In the genomic region with DNA sequence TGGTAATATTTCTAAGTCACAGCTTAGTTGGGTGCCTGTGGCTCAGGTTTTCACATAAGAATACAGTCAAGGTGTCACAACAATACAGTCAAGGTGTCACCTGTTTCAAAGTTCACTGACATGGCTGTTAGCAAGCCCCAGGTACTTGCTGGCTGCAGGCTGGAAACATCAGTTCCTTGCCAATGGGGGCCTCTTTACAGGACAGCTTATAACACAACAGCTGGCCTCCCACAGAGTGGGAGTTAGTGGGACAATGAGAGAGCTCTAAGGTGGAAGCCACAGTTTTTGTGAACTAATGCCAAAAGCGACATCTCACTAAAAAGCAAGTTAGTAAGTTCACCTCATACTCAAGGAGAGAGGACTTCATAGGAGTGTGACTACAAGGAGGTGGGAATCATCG, we compare ENCODE assay signal across 25 cellular contexts. TPM values are rescaled to one million over a fixed set of nuclear protein-coding genes. Genes with fewer than 3 reads are reported as not detected.
DNase-seq lines count a peak whose midpoint lies in the region; TF ChIP-seq lines count a peak whose summit lies in the region.
"Had no signal": no experiment of that assay in that cellular context is flagged by ENCODE, and none has a peak within 500 bp of the region (broad histone marks: within the 10 kb centered on the region; RNA-seq: fewer than 3 reads in every experiment).

No MANE protein-coding gene starts in this region.

- 0 out of 2 replicates have a peak, but pooled peaks have one; percentile 8 for TF ChIP-seq CTCF in C4-2B (conservative IDR thresholded peaks at IDR 0.05)
- TF ChIP-seq CTCF in endodermal cell (conservative IDR thresholded peaks at IDR 0.05): no peak
- no peak for TF ChIP-seq CTCF in GM13976 (IDR thresholded peaks at IDR 0.05; ENCODE audit: borderline replicate concordance, control extremely low read depth, extremely low read depth, insufficient read depth, missing control alignments)

- no peaks in the 10 kb centered on the region for H3K9me3 ChIP-seq in endodermal cell (ENCODE audit: control insufficient read depth, low read length)
- H3K9me3 ChIP-seq: A549 had no signal

- H3K27me3 Mint-ChIP-seq in endodermal cell (ENCODE audit: insufficient read depth): no peaks in the 10 kb centered on the region

- no peaks in the 10 kb centered on the region for H3K79me2 ChIP-seq in mesendoderm (ENCODE audit: control insufficient read depth, insufficient read depth, low read length)

- DNase-seq in endodermal cell (peak; percentile 71), mesendoderm (peak; percentile 39), GM13976 (ENCODE audit: low spot score) (no peak), kidney tubule cell (ENCODE audit: low spot score) (no peak), Kasumi-1 (lab: John Stamatoyannopoulos, UW) (no peak)
- DNase-seq: AML-193; CD4-positive, alpha-beta memory T cell; CD4-positive, CD25-positive, alpha-beta regulatory T cell; CD8-positive, alpha-beta memory T cell; COR-L47; DMS 273 treated with DMSO at 0.1 percent for 48 hours; DMS153; DMS53; DMS79; DND-41; EL; GDM1 had no signal

- no peaks in the 10 kb centered on the region for H3K36me3 Mint-ChIP-seq in endodermal cell (ENCODE audit: low read depth)
- H3K36me3 Mint-ChIP-seq: CD14-positive monocyte; CD4-positive, alpha-beta memory T cell; CD4-positive, CD25-positive, alpha-beta regulatory T cell; CD8-positive, alpha-beta memory T cell had no signal

- no peak overlapping the region for H2BK120ac ChIP-seq in mesendoderm (ENCODE audit: low read depth, low read length)

- H3K9me3 Mint-ChIP-seq in endodermal cell: no peaks in the 10 kb centered on the region
- H3K9me3 Mint-ChIP-seq: CD4-positive, alpha-beta memory T cell had no signal

- H3K27ac ChIP-seq in C4-2B: no peak overlapping the region
- no peak overlapping the region for H3K27ac ChIP-seq in endodermal cell (ENCODE audit: low read depth, low read length)
- no peak overlapping the region for H3K27ac ChIP-seq in mesendoderm (ENCODE audit: low read depth, low read length)
- H3K27ac ChIP-seq: 22Rv1; A549; BLaER1 treated with 17β-estradiol and CSF1 and Interleukin-3, amounts not matched to agents 10 nM and 100 nM had no signal

- no peak overlapping the region for H3K4me2 ChIP-seq in mesendoderm (ENCODE audit: low read length)
- H3K4me2 ChIP-seq: A549; BLaER1 treated with 17β-estradiol and CSF1 and Interleukin-3, amounts not matched to agents 10 nM and 100 nM had no signal

- H3K27ac Mint-ChIP-seq in endodermal cell: no peak overlapping the region
- H3K27ac Mint-ChIP-seq: B cell; CD14-positive monocyte; CD4-positive, alpha-beta memory T cell; CD4-positive, CD25-positive, alpha-beta regulatory T cell; CD8-positive, alpha-beta memory T cell had no signal

- H3K4me3 Mint-ChIP-seq in endodermal cell: no peak overlapping the region
- H3K4me3 Mint-ChIP-seq: B cell; CD14-positive monocyte; CD4-positive, alpha-beta memory T cell; CD4-positive, CD25-positive, alpha-beta regulatory T cell; CD8-positive, alpha-beta memory T cell had no signal

- no peak overlapping the region for H3K56ac ChIP-seq in mesendoderm (ENCODE audit: low read length)

- H4K5ac ChIP-seq in mesendoderm (ENCODE audit: low read length): no peak overlapping the region

- no peak overlapping the region for H3K4ac ChIP-seq in mesendoderm (ENCODE audit: low read depth, low read length)

- 92 to 100% methylated on average over 1 to 2 of the region's 2 CpGs for WGBS in endodermal cell (ENCODE audit: insufficient coverage in 1 of 2, insufficient read length in 1 of 2), 2 experiments
- no CpG with 5 or more reads among the region's 2 CpGs for WGBS in mesendoderm (ENCODE audit: extremely low coverage, insufficient coverage, low lambda C conversion rate)

- H3K18ac ChIP-seq in mesendoderm (ENCODE audit: low read length): no peak overlapping the region

- no peaks in the 10 kb centered on the region for H3K79me1 ChIP-seq in mesendoderm (ENCODE audit: low read length)

- no peak overlapping the region for H2AK5ac ChIP-seq in mesendoderm (ENCODE audit: low read length)

- no peak overlapping the region for H4K8ac ChIP-seq in mesendoderm (ENCODE audit: low read depth, low read length)

- H3K23ac ChIP-seq in mesendoderm (ENCODE audit: low read length): no peak overlapping the region

- H3K4me3 ChIP-seq in endodermal cell (ENCODE audit: low read length): no peak overlapping the region
- no peak overlapping the region for H3K4me3 ChIP-seq in mesendoderm (ENCODE audit: low read length)
- H3K4me3 ChIP-seq: A549; BLaER1 treated with 17β-estradiol and CSF1 and Interleukin-3, amounts not matched to agents 10 nM and 100 nM; GM12878 had no signal

- H3K36me3 ChIP-seq in endodermal cell (ENCODE audit: control insufficient read depth, insufficient read depth, low read length) (no peaks in the 10 kb centered on the region), mesendoderm (ENCODE audit: control insufficient read depth, insufficient read depth, low read length) (no peaks in the 10 kb centered on the region)
- H3K36me3 ChIP-seq: BLaER1 treated with 17β-estradiol and CSF1 and Interleukin-3, amounts not matched to agents 10 nM and 100 nM had no signal

- in situ Hi-C loops in GM13976 (cut with MboI; ENCODE audit: low sequenced_read_pairs, unreplicated experiment): loop anchor here (10.0 kb wide), 1 partner anchor 175 kb away; no protein-coding TSS in a partner anchor

- no peaks in the 10 kb centered on the region for H3K27me3 ChIP-seq in endodermal cell (ENCODE audit: control insufficient read depth, insufficient read depth, low read length, poor library complexity, severe bottlenecking)
- no peaks in the 10 kb centered on the region for H3K27me3 ChIP-seq in mesendoderm (ENCODE audit: insufficient read depth, low read length, poor library complexity)
- H3K27me3 ChIP-seq: BLaER1 treated with 17β-estradiol and CSF1 and Interleukin-3, amounts not matched to agents 10 nM and 100 nM had no signal

- no peak overlapping the region for H2BK15ac ChIP-seq in mesendoderm (replicated peaks; ENCODE audit: low read depth)

- H3K4me1 ChIP-seq in endodermal cell (ENCODE audit: control insufficient read depth, insufficient read depth, low read length) (peaks cover 4% of the 10 kb centered on the region), mesendoderm (ENCODE audit: control insufficient read depth, low read depth, low read length) (no peaks in the 10 kb centered on the region)
- H3K4me1 ChIP-seq: A549 had no signal

- H3K4me1 Mint-ChIP-seq in endodermal cell: peaks cover 15% of the 10 kb centered on the region
- H3K4me1 Mint-ChIP-seq: B cell; CD4-positive, alpha-beta memory T cell; CD4-positive, CD25-positive, alpha-beta regulatory T cell; CD8-positive, alpha-beta memory T cell had no signal

- H2BK5ac ChIP-seq in mesendoderm (ENCODE audit: low read length): no peak overlapping the region

- H3K9ac ChIP-seq in endodermal cell (ENCODE audit: extremely low read depth, low read length, poor library complexity, severe bottlenecking) (no peak overlapping the region), mesendoderm (ENCODE audit: low read length) (no peak overlapping the region)
- H3K9ac ChIP-seq: BLaER1 treated with 17β-estradiol and CSF1 and Interleukin-3, amounts not matched to agents 10 nM and 100 nM had no signal

RNA-seq across cellular contexts. Expression of gene GPR156, which starts 45.4 kb away (rescaled TPM):
- 1 to 10 TPM; 1.1 to 1.2 TPM for total RNA-seq in endodermal cell
- polyA plus RNA-seq in endodermal cell (2013, experiment 1 of 2): 1.3 TPM
- 0.75 TPM for polyA plus RNA-seq in endodermal cell (2013, experiment 2 of 2)
- polyA plus RNA-seq in mesendoderm (2013, experiment 1 of 2): 0.79 TPM
- 0.78 TPM for polyA plus RNA-seq in mesendoderm (2013, experiment 2 of 2)
- total RNA-seq: CD4-positive, alpha-beta memory T cell; G401 had no signal
- polyA plus RNA-seq: CD14-positive monocyte; CD4-positive, alpha-beta memory T cell; CD4-positive, CD25-positive, alpha-beta regulatory T cell; CD8-positive, alpha-beta memory T cell had no signal

Comparison
In these comparisons a context has a peak if more than half of its experiments do, and no peak if none do; other contexts are left out.
1. DNase-seq: peak in endodermal cell (single experiment) and mesendoderm (single experiment); none in GM13976 (single experiment), kidney tubule cell (single experiment) and Kasumi-1 (0 of 2).